20 cellular contexts compared by ENCODE assay signal in the genomic region with DNA sequence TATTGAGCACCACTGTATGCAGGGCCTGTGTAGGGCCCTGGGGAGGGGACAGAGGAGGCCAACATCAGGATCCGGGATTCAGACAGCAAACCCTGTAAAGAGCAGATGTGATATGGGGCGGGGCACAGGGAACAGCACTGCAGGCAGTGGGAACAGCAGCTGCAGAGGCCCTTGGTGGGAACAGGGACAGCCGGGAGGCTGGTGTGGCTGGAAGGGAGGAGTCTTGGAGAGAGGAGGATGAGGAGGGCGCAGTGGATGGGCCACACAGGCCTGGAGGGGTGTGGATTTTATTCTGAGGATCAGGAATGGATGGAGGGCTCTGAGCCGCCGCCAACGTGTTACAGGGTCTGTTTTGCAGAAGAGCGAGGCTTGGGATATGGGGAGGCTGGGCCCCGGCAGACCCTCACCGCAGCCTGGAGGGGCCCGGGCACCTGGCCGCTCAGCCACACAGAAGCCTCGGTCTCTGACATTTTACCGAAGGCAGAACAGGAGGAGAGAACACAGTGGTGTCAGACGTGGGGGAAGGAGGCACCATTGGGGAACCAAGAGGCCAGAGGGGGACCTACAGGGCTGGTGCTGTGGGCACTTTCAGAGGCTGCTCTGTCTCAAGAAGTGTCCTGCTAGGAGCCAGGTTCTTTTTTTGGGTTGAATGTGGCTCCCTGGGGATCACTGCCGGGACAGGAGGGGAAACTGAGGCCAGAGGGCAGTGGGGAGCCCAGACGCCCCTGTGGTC. TPM values are rescaled to one million over a fixed set of nuclear protein-coding genes. Genes with fewer than 3 reads are reported as not detected.
DNase-seq lines count a peak whose midpoint lies in the region; ATAC-seq, FAIRE-seq and TF ChIP-seq lines count a peak whose summit lies in the region.
"Had no signal": no experiment of that assay in that cellular context is flagged by ENCODE, and none has a peak within 500 bp of the region (broad histone marks: within the 10 kb centered on the region; RNA-seq: fewer than 3 reads in every experiment).

No MANE protein-coding gene starts in this region.

- peak overlapping the region; percentile 91 for H3K27ac ChIP-seq in HepG2 (ENCODE audit: extremely low read length, insufficient read depth, low read length)
- no peak overlapping the region for H3K27ac ChIP-seq in right lobe of liver
- peak overlapping the region in 3 of 4 donors; percentile 50 to 81 (median 59) for H3K27ac ChIP-seq in Peyer's patch
- H3K27ac ChIP-seq: C4-2B, PC-9 had no signal

- H3K9me3 ChIP-seq in HepG2 (ENCODE audit: low read length) (no peaks in the 10 kb centered on the region), right lobe of liver (no peaks in the 10 kb centered on the region), Peyer's patch (no peaks in the 10 kb centered on the region)
- H3K9me3 ChIP-seq: SK-N-SH had no signal

- peaks cover 38% of the 10 kb centered on the region for H3K79me2 ChIP-seq in HepG2 (ENCODE audit: insufficient read depth, low read length)

- no peak overlapping the region for H3K4me2 ChIP-seq in HepG2 (ENCODE audit: low read depth, low read length)
- H3K4me2 ChIP-seq: GM23338, PC-9, SK-N-SH had no signal

- no peaks in the 10 kb centered on the region for H3K27me3 ChIP-seq in HepG2 (ENCODE audit: control insufficient read depth in 1 of 2, insufficient read depth in 2 of 2, low read length in 2 of 2)
- no peaks in the 10 kb centered on the region for H3K27me3 ChIP-seq in right lobe of liver
- H3K27me3 ChIP-seq in Peyer's patch: peaks cover 0 to 10% of the 10 kb centered on the region in 2 donors

- H3K36me3 ChIP-seq in HepG2 (replicated peaks in 1 of 2; ENCODE audit: control insufficient read depth in 1 of 2, insufficient read depth in 2 of 2, low read length in 2 of 2) (peaks cover 0 to 5% of the 10 kb centered on the region in 2 experiments; a peak in 3 of 5 replicates), right lobe of liver (no peaks in the 10 kb centered on the region), Peyer's patch (peaks cover 0 to 17% (median 0%) of the 10 kb centered on the region in 3 donors)

- FAIRE-seq in HepG2 (lab: Jason Lieb, UNC): no peak
- FAIRE-seq in GM19239 (lab: Jason Lieb, UNC): no peak

- CTCF ChIA-PET in HepG2 (lab: Yijun Ruan, JAX; ENCODE audit: low intra/inter-chr PET ratio, low total read pairs): no interaction called here

- intact Hi-C loops in HepG2 (cut with micrococcal nuclease; ENCODE audit: unreplicated experiment) (no loop called here), right lobe of liver (cut with DNase I) (loop anchor here in 1 of 2 donors (10.0 kb wide), 1 partner anchor 72 kb away; no protein-coding TSS in a partner anchor), left colon (cut with DNase I, micrococcal nuclease) (no loop called here)

- H3K9ac ChIP-seq in HepG2 (ENCODE audit: insufficient read depth, low read depth, low read length): 0 out of 2 replicates have a peak overlapping the region, but pooled peaks have one; percentile 76
- H3K9ac ChIP-seq: SK-N-SH had no signal

- TF ChIP-seq RAD21 in HepG2 (CRISPR knock-in tag; IDR thresholded peaks at IDR 0.05): no peak

- BruUV-seq in HepG2 (replicated peaks; lab: Mats Ljungman, UMichigan): no TSS peak

- peaks cover 54% of the 10 kb centered on the region for H3K4me1 ChIP-seq in HepG2 (ENCODE audit: insufficient read depth, low read length)
- peaks cover 0 to 19% (median 6%) of the 10 kb centered on the region in 4 donors for H3K4me1 ChIP-seq in right lobe of liver
- H3K4me1 ChIP-seq in Peyer's patch: peaks cover 3 to 53% (median 10%) of the 10 kb centered on the region in 4 donors

- ATAC-seq in HepG2: no peak
- no peak for ATAC-seq in right lobe of liver
- ATAC-seq in left colon: peak; percentile 12
- no peak for ATAC-seq in HG03571 (IDR thresholded peaks at IDR 0.05; ENCODE audit: unreplicated experiment)
- ATAC-seq: GM23338, Right ventricle myocardium inferior had no signal

- POLR2A ChIA-PET in HepG2 (lab: Yijun Ruan, JAX): no interaction called here

- WGBS in HepG2 (ENCODE audit: low lambda C conversion rate): 88% methylated on average over 14 of the region's 17 CpGs
- WGBS in right lobe of liver (ENCODE audit: insufficient coverage, low coverage, low lambda C conversion rate, missing lambda C conversion rate): 55% methylated on average over 5 of the region's 17 CpGs

- H3K4me3 ChIP-seq in HepG2 (replicated peaks in 1 of 3; ENCODE audit: insufficient read depth in 1 of 3, low read depth in 2 of 3, low read length in 3 of 3) (peak overlapping the region in 1 of 3 experiments; percentile 75; a peak in 1 of 6 replicates), right lobe of liver (no peak overlapping the region), Peyer's patch (peak overlapping the region in 1 of 4 donors; percentile 44)
- H3K4me3 ChIP-seq: GM23338, PC-9 had no signal

- in situ Hi-C loops in HepG2 (cut with HindIII; ENCODE audit: extremely low pct_ligation_motif_present, low pct_unique_long_range_greater_than_20kb): no loop called here

- TF ChIP-seq POLR2A in HepG2 (IDR thresholded peaks at IDR 0.05; ENCODE audit: insufficient read depth in 1 of 2, low read depth in 2 of 2, low read length in 2 of 2) (no peak), right lobe of liver (IDR thresholded peaks at IDR 0.05) (no peak), Peyer's patch (IDR thresholded peaks at IDR 0.05) (no peak)

- TF ChIP-seq EP300 in HepG2 (IDR thresholded peaks at IDR 0.05; ENCODE audit: low read depth in 2 of 2, low read length in 2 of 2) (no peak), HepG2 (CRISPR knock-in tag; IDR thresholded peaks at IDR 0.05; ENCODE audit: borderline replicate concordance) (no peak)

- TF ChIP-seq CTCF in HepG2 (CRISPR knock-in tag; IDR thresholded peaks at IDR 0.05) (no peak), right lobe of liver (IDR thresholded peaks at IDR 0.05) (no peak), Peyer's patch (IDR thresholded peaks at IDR 0.05) (no peak)

- H4K20me1 ChIP-seq in HepG2 (ENCODE audit: insufficient read depth, low read length): no peaks in the 10 kb centered on the region

- no peak for DNase-seq in HepG2 (ENCODE audit: low spot score)
- no peak for DNase-seq in right lobe of liver
- DNase-seq in Peyer's patch: no peak
- no peak for DNase-seq in left colon
- DNase-seq in stimulated activated CD4-positive, alpha-beta T cell treated with anti-CD3 and anti-CD28 coated beads, Interleukin-2, amount 100 ng/mL, for 48 hours: no peak
- no peak for DNase-seq in GM19239 (ENCODE audit: insufficient read length, low spot score)
- no peak for DNase-seq in NCI-H748 treated with DMSO at 0.1 percent for 48 hours (lab: John Stamatoyannopoulos, UW)
- DNase-seq: 8988T, COR-L47, HFFc6, NCI-H1048, NCI-H1694, NCI-H2107, NCI-H226, PC-9, SK-N-SH had no signal

- H2AFZ ChIP-seq in HepG2 (ENCODE audit: low read length): no peak overlapping the region
- H2AFZ ChIP-seq: GM23338, PC-9 had no signal

RNA-seq across cellular contexts. Expression of gene EFNA2, which starts 6.9 kb away (rescaled TPM):
- 4.3 and 9.9 TPM in 2 replicates for total RNA-seq in HepG2 (2016; rRNA removed; fragmentation: Illumina TruSeq; extraction: Trizol)
- total RNA-seq in HepG2 (2016; cell fraction: cytosol; rRNA removed; fragmentation: Illumina TruSeq; extraction: Trizol; ENCODE audit: low read depth): 15.0 and 18.4 TPM in 2 replicates
- total RNA-seq in HepG2 (2016; cell fraction: insoluble cytoplasmic fraction; rRNA removed; fragmentation: Illumina TruSeq; extraction: Trizol): 5.2 and 11.1 TPM in 2 replicates
- total RNA-seq in HepG2 (2016; cell fraction: membrane; rRNA removed; fragmentation: Illumina TruSeq; extraction: Trizol): 27.1 and 33.2 TPM in 2 replicates
- total RNA-seq in HepG2 (2016; cell fraction: nucleus; rRNA removed; fragmentation: Illumina TruSeq; extraction: Trizol): 3.7 and 6.5 TPM in 2 replicates
- 6.0 and 11.1 TPM in 2 replicates for polyA plus RNA-seq in HepG2 (2011; rRNA removed)
- polyA plus RNA-seq in HepG2 (2011; cell fraction: cytosol; rRNA removed): 7.3 and 14.1 TPM in 2 replicates
- 17.9 and 19.5 TPM in 2 replicates for polyA plus RNA-seq in HepG2 (2011; cell fraction: nucleus; rRNA removed)
- polyA plus RNA-seq in HepG2 (2012): 6.4 and 6.8 TPM in 2 replicates
- 17.9 and 19.1 TPM in 2 replicates for polyA plus RNA-seq in HepG2 (2016; cell fraction: cytosol; fragmentation: Illumina TruSeq; extraction: Trizol; ENCODE audit: low read depth)
- polyA plus RNA-seq in HepG2 (2016; cell fraction: insoluble cytoplasmic fraction; fragmentation: Illumina TruSeq; extraction: Trizol; ENCODE audit: low read depth): 7.9 and 11.2 TPM in 2 replicates
- 27.7 and 33.0 TPM in 2 replicates for polyA plus RNA-seq in HepG2 (2016; cell fraction: membrane; fragmentation: Illumina TruSeq; extraction: Trizol; ENCODE audit: low read depth)
- 11.7 and 13.4 TPM in 2 replicates for polyA plus RNA-seq in HepG2 (2016; cell fraction: nucleus; fragmentation: Illumina TruSeq; extraction: Trizol; ENCODE audit: insufficient read depth, low read depth)
- 0.28 and 20.0 TPM in 2 replicates for polyA minus RNA-seq in HepG2 (2011; rRNA and poly(A)+ RNA removed; ENCODE audit: low replicate concordance)
- polyA minus RNA-seq in HepG2 (2011; cell fraction: cytosol; rRNA and poly(A)+ RNA removed): 23.0 and 23.8 TPM in 2 replicates
- 2.8 and 4.2 TPM in 2 replicates for polyA minus RNA-seq in HepG2 (2011; cell fraction: nucleus; rRNA and poly(A)+ RNA removed)
- total RNA-seq in right lobe of liver: 10 to 100 TPM in 1 of 6 experiments, 1 to 10 TPM in 5; 4.2 to 10.3 (median 5.6) TPM
- total RNA-seq in Peyer's patch: 10 to 100 TPM; 21.5 to 34.1 (median 32.3) TPM
- total RNA-seq in left colon: 10 to 100 TPM; 83.8 to 85.4 TPM
- total RNA-seq: HFFc6, PC-9, Right ventricle myocardium inferior had no signal

RNA-seq across cellular contexts. Expression of gene FAM174C, which starts 17.3 kb away (rescaled TPM):
- total RNA-seq in HepG2 (2016; rRNA removed; fragmentation: Illumina TruSeq; extraction: Trizol) (21.9 and 31.3 TPM in 2 replicates), right lobe of liver (100 to 1,000 TPM in 1 of 6 experiments, 10 to 100 TPM in 5; 34.0 to 103 (median 43.8) TPM), Peyer's patch (10 to 100 TPM; 39.6 to 87.7 (median 80.0) TPM), left colon (10 to 100 TPM; 43.7 to 48.9 TPM)
- 67.5 and 90.2 TPM in 2 replicates for total RNA-seq in HepG2 (2016; cell fraction: cytosol; rRNA removed; fragmentation: Illumina TruSeq; extraction: Trizol; ENCODE audit: low read depth)
- 14.2 and 28.2 TPM in 2 replicates for total RNA-seq in HepG2 (2016; cell fraction: insoluble cytoplasmic fraction; rRNA removed; fragmentation: Illumina TruSeq; extraction: Trizol)
- 57.9 and 74.3 TPM in 2 replicates for total RNA-seq in HepG2 (2016; cell fraction: membrane; rRNA removed; fragmentation: Illumina TruSeq; extraction: Trizol)
- 18.6 and 22.9 TPM in 2 replicates for total RNA-seq in HepG2 (2016; cell fraction: nucleus; rRNA removed; fragmentation: Illumina TruSeq; extraction: Trizol)
- 19.5 and 21.2 TPM in 2 replicates for polyA plus RNA-seq in HepG2 (2011; rRNA removed)
- 21.0 and 42.4 TPM in 2 replicates for polyA plus RNA-seq in HepG2 (2011; cell fraction: cytosol; rRNA removed)
- polyA plus RNA-seq in HepG2 (2011; cell fraction: nucleus; rRNA removed): 45.8 and 49.4 TPM in 2 replicates
- polyA plus RNA-seq in HepG2 (2012): 14.1 and 18.2 TPM in 2 replicates
- 104 and 136 TPM in 2 replicates for polyA plus RNA-seq in HepG2 (2016; cell fraction: cytosol; fragmentation: Illumina TruSeq; extraction: Trizol; ENCODE audit: low read depth)
- polyA plus RNA-seq in HepG2 (2016; cell fraction: insoluble cytoplasmic fraction; fragmentation: Illumina TruSeq; extraction: Trizol; ENCODE audit: low read depth): 24.1 and 30.7 TPM in 2 replicates
- polyA plus RNA-seq in HepG2 (2016; cell fraction: membrane; fragmentation: Illumina TruSeq; extraction: Trizol; ENCODE audit: low read depth): 78.9 and 88.8 TPM in 2 replicates
- polyA plus RNA-seq in HepG2 (2016; cell fraction: nucleus; fragmentation: Illumina TruSeq; extraction: Trizol; ENCODE audit: insufficient read depth, low read depth): 43.0 and 56.8 TPM in 2 replicates
- polyA minus RNA-seq in HepG2 (2011; rRNA and poly(A)+ RNA removed; ENCODE audit: low replicate concordance): 15.5 and 24.8 TPM in 2 replicates
- polyA minus RNA-seq in HepG2 (2011; cell fraction: cytosol; rRNA and poly(A)+ RNA removed): 9.4 and 11.7 TPM in 2 replicates
- polyA minus RNA-seq in HepG2 (2011; cell fraction: nucleus; rRNA and poly(A)+ RNA removed): 6.5 and 6.8 TPM in 2 replicates

RNA-seq across cellular contexts. Expression of gene CIRBP, which starts 23.5 kb away (rescaled TPM):
- total RNA-seq in HepG2 (2016; rRNA removed; fragmentation: Illumina TruSeq; extraction: Trizol): 133 and 135 TPM in 2 replicates
- 96.6 and 116 TPM in 2 replicates for total RNA-seq in HepG2 (2016; cell fraction: cytosol; rRNA removed; fragmentation: Illumina TruSeq; extraction: Trizol; ENCODE audit: low read depth)
- 122 and 153 TPM in 2 replicates for total RNA-seq in HepG2 (2016; cell fraction: insoluble cytoplasmic fraction; rRNA removed; fragmentation: Illumina TruSeq; extraction: Trizol)
- total RNA-seq in HepG2 (2016; cell fraction: membrane; rRNA removed; fragmentation: Illumina TruSeq; extraction: Trizol): 83.7 and 88.2 TPM in 2 replicates
- 100 and 108 TPM in 2 replicates for total RNA-seq in HepG2 (2016; cell fraction: nucleus; rRNA removed; fragmentation: Illumina TruSeq; extraction: Trizol)
- 140 and 177 TPM in 2 replicates for polyA plus RNA-seq in HepG2 (2011; rRNA removed)
- polyA plus RNA-seq in HepG2 (2011; cell fraction: cytosol; rRNA removed): 120 and 152 TPM in 2 replicates
- polyA plus RNA-seq in HepG2 (2011; cell fraction: nucleus; rRNA removed): 887 and 1,037 TPM in 2 replicates
- polyA plus RNA-seq in HepG2 (2012): 154 and 221 TPM in 2 replicates
- 39.2 and 45.5 TPM in 2 replicates for polyA plus RNA-seq in HepG2 (2016; cell fraction: cytosol; fragmentation: Illumina TruSeq; extraction: Trizol; ENCODE audit: low read depth)
- polyA plus RNA-seq in HepG2 (2016; cell fraction: insoluble cytoplasmic fraction; fragmentation: Illumina TruSeq; extraction: Trizol; ENCODE audit: low read depth): 156 and 182 TPM in 2 replicates
- polyA plus RNA-seq in HepG2 (2016; cell fraction: membrane; fragmentation: Illumina TruSeq; extraction: Trizol; ENCODE audit: low read depth): 63.6 and 72.0 TPM in 2 replicates
- polyA plus RNA-seq in HepG2 (2016; cell fraction: nucleus; fragmentation: Illumina TruSeq; extraction: Trizol; ENCODE audit: insufficient read depth, low read depth): 293 and 318 TPM in 2 replicates
- 38.8 and 49.7 TPM in 2 replicates for polyA minus RNA-seq in HepG2 (2011; rRNA and poly(A)+ RNA removed; ENCODE audit: low replicate concordance)
- 32.8 and 38.9 TPM in 2 replicates for polyA minus RNA-seq in HepG2 (2011; cell fraction: cytosol; rRNA and poly(A)+ RNA removed)
- 106 and 131 TPM in 2 replicates for polyA minus RNA-seq in HepG2 (2011; cell fraction: nucleus; rRNA and poly(A)+ RNA removed)
- total RNA-seq in right lobe of liver: 100 to 1,000 TPM in 2 of 6 experiments, 10 to 100 TPM in 4; 69.2 to 111 (median 89.5) TPM
- 100 to 1,000 TPM; 258 to 623 (median 458) TPM for total RNA-seq in Peyer's patch
- total RNA-seq in left colon: 100 to 1,000 TPM; 220 to 267 TPM

RNA-seq across cellular contexts. Expression of gene MIDN, which starts 44.2 kb away (rescaled TPM):
- total RNA-seq in HepG2 (2016; rRNA removed; fragmentation: Illumina TruSeq; extraction: Trizol) (8.4 and 10.7 TPM in 2 replicates), right lobe of liver (10 to 100 TPM; 22.3 to 55.1 (median 29.3) TPM), Peyer's patch (100 to 1,000 TPM in 1 of 4 donors, 10 to 100 TPM in 3; 34.7 to 205 (median 98.9) TPM), left colon (100 to 1,000 TPM; 202 to 276 TPM)
- total RNA-seq in HepG2 (2016; cell fraction: cytosol; rRNA removed; fragmentation: Illumina TruSeq; extraction: Trizol; ENCODE audit: low read depth): 6.5 and 7.9 TPM in 2 replicates
- total RNA-seq in HepG2 (2016; cell fraction: insoluble cytoplasmic fraction; rRNA removed; fragmentation: Illumina TruSeq; extraction: Trizol): 8.9 and 11.0 TPM in 2 replicates
- 14.1 and 14.8 TPM in 2 replicates for total RNA-seq in HepG2 (2016; cell fraction: membrane; rRNA removed; fragmentation: Illumina TruSeq; extraction: Trizol)
- 17.3 and 19.0 TPM in 2 replicates for total RNA-seq in HepG2 (2016; cell fraction: nucleus; rRNA removed; fragmentation: Illumina TruSeq; extraction: Trizol)
- 18.0 and 19.6 TPM in 2 replicates for polyA plus RNA-seq in HepG2 (2011; rRNA removed)
- polyA plus RNA-seq in HepG2 (2011; cell fraction: cytosol; rRNA removed): 14.8 and 17.8 TPM in 2 replicates
- 116 and 135 TPM in 2 replicates for polyA plus RNA-seq in HepG2 (2011; cell fraction: nucleus; rRNA removed)
- polyA plus RNA-seq in HepG2 (2012): 27.5 and 28.1 TPM in 2 replicates
- 2.7 and 3.3 TPM in 2 replicates for polyA plus RNA-seq in HepG2 (2016; cell fraction: cytosol; fragmentation: Illumina TruSeq; extraction: Trizol; ENCODE audit: low read depth)
- polyA plus RNA-seq in HepG2 (2016; cell fraction: insoluble cytoplasmic fraction; fragmentation: Illumina TruSeq; extraction: Trizol; ENCODE audit: low read depth): 30.9 and 43.0 TPM in 2 replicates
- 10.2 and 10.3 TPM in 2 replicates for polyA plus RNA-seq in HepG2 (2016; cell fraction: membrane; fragmentation: Illumina TruSeq; extraction: Trizol; ENCODE audit: low read depth)
- polyA plus RNA-seq in HepG2 (2016; cell fraction: nucleus; fragmentation: Illumina TruSeq; extraction: Trizol; ENCODE audit: insufficient read depth, low read depth): 76.5 and 77.9 TPM in 2 replicates
- polyA minus RNA-seq in HepG2 (2011; rRNA and poly(A)+ RNA removed; ENCODE audit: low replicate concordance): 14.0 and 39.5 TPM in 2 replicates
- polyA minus RNA-seq in HepG2 (2011; cell fraction: cytosol; rRNA and poly(A)+ RNA removed): 42.7 and 47.0 TPM in 2 replicates
- polyA minus RNA-seq in HepG2 (2011; cell fraction: nucleus; rRNA and poly(A)+ RNA removed): 36.8 and 48.0 TPM in 2 replicates

RNA-seq across cellular contexts. Expression of gene ATP5F1D, which starts 51.0 kb away (rescaled TPM):
- total RNA-seq in HepG2 (2016; rRNA removed; fragmentation: Illumina TruSeq; extraction: Trizol) (78.7 and 88.0 TPM in 2 replicates), right lobe of liver (100 to 1,000 TPM in 5 of 6 experiments, 10 to 100 TPM in 1; 98.1 to 240 (median 137) TPM), Peyer's patch (100 to 1,000 TPM in 3 of 4 donors, 10 to 100 TPM in 1; 88.3 to 299 (median 206) TPM), left colon (100 to 1,000 TPM; 341 to 530 TPM)
- 72.7 and 79.4 TPM in 2 replicates for total RNA-seq in HepG2 (2016; cell fraction: cytosol; rRNA removed; fragmentation: Illumina TruSeq; extraction: Trizol; ENCODE audit: low read depth)
- total RNA-seq in HepG2 (2016; cell fraction: insoluble cytoplasmic fraction; rRNA removed; fragmentation: Illumina TruSeq; extraction: Trizol): 80.1 and 93.1 TPM in 2 replicates
- 72.8 and 84.2 TPM in 2 replicates for total RNA-seq in HepG2 (2016; cell fraction: membrane; rRNA removed; fragmentation: Illumina TruSeq; extraction: Trizol)
- total RNA-seq in HepG2 (2016; cell fraction: nucleus; rRNA removed; fragmentation: Illumina TruSeq; extraction: Trizol): 40.6 and 53.8 TPM in 2 replicates
- polyA plus RNA-seq in HepG2 (2011; rRNA removed): 39.4 and 49.3 TPM in 2 replicates
- 61.0 and 112 TPM in 2 replicates for polyA plus RNA-seq in HepG2 (2011; cell fraction: cytosol; rRNA removed)
- polyA plus RNA-seq in HepG2 (2011; cell fraction: nucleus; rRNA removed): 105 and 111 TPM in 2 replicates
- polyA plus RNA-seq in HepG2 (2012): 67.0 and 70.9 TPM in 2 replicates
- 126 and 135 TPM in 2 replicates for polyA plus RNA-seq in HepG2 (2016; cell fraction: cytosol; fragmentation: Illumina TruSeq; extraction: Trizol; ENCODE audit: low read depth)
- 131 and 155 TPM in 2 replicates for polyA plus RNA-seq in HepG2 (2016; cell fraction: insoluble cytoplasmic fraction; fragmentation: Illumina TruSeq; extraction: Trizol; ENCODE audit: low read depth)
- polyA plus RNA-seq in HepG2 (2016; cell fraction: membrane; fragmentation: Illumina TruSeq; extraction: Trizol; ENCODE audit: low read depth): 112 and 121 TPM in 2 replicates
- 129 and 134 TPM in 2 replicates for polyA plus RNA-seq in HepG2 (2016; cell fraction: nucleus; fragmentation: Illumina TruSeq; extraction: Trizol; ENCODE audit: insufficient read depth, low read depth)
- 60.5 and 86.6 TPM in 2 replicates for polyA minus RNA-seq in HepG2 (2011; rRNA and poly(A)+ RNA removed; ENCODE audit: low replicate concordance)
- 53.6 and 68.0 TPM in 2 replicates for polyA minus RNA-seq in HepG2 (2011; cell fraction: cytosol; rRNA and poly(A)+ RNA removed)
- 14.7 and 18.9 TPM in 2 replicates for polyA minus RNA-seq in HepG2 (2011; cell fraction: nucleus; rRNA and poly(A)+ RNA removed)

Comparison
In these comparisons a context has a peak if more than half of its experiments do, and no peak if none do; other contexts are left out.
1. H3K27ac ChIP-seq: peak in HepG2 (single experiment) and Peyer's patch (3 of 4); none in right lobe of liver (0 of 3).